8 cellular contexts compared by ENCODE assay signal in the genomic region with DNA sequence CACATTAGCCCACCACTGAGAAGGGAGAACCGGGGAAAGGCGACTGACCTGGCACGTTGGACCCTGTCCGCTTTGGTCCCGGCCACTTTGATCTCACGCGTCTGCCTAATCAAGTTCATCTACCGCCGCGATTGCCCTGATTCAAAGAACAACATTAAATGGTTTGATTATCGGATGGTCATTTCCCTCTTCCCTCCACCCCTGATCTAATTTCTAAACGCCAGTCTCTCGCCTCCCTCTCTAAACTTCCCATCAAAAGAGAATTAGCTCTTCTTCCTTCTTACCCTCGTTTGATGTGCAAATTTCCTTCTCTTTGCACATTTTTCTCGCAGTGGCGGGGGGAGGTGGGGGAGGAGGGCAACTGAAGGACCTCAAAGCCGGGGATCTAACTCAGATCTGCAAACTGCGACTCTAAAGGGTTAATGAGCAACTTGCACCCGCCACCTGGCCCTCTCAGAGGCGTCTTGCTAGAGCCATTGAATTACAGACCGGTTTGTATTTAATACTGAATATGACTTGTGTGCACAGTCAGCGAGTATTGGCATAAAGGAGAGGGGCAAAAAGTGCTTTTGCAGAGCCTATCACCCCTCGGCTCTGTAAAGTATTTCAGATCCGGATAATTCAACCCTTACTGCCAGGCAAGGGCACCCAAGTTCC. TPM values are rescaled to one million over a fixed set of nuclear protein-coding genes. Genes with fewer than 3 reads are reported as not detected.
DNase-seq lines count a peak whose midpoint lies in the region; ATAC-seq, FAIRE-seq and TF ChIP-seq lines count a peak whose summit lies in the region.

No MANE protein-coding gene starts in this region.

- H3K27ac ChIP-seq in body of pancreas (no peak overlapping the region), kidney (ENCODE audit: low read depth in 2 of 2, low read length in 2 of 2) (no peak overlapping the region), stomach smooth muscle (ENCODE audit: low read length) (no peak overlapping the region)

- H3K36me3 Mint-ChIP-seq in activated T-helper 1 cell treated with anti-CD3 and anti-CD28 coated beads, Interleukin-12 subunit alpha, Interleukin-12 subunit beta, Interleukin-2, Interleukin-4 antibody, amounts not matched to agents 30 ng/mL and 10 ng/mL and 1 ng/mL, durations not matched to agents 14 hours and 24 hours and 36 hours (ENCODE audit: low read depth), result peaks cover 1% of the 10 kb centered on the region

- H3K4me3 ChIP-seq in body of pancreas, result peak overlapping the region; percentile 19 to 33
- H3K4me3 ChIP-seq in kidney (ENCODE audit: low read length in 2 of 2), result peak overlapping the region; percentile 51 to 52
- H3K4me3 ChIP-seq in stomach smooth muscle (ENCODE audit: low read length in 2 of 2), result peak overlapping the region; percentile 52 to 74

- FAIRE-seq in kidney (lab: Jason Lieb, UNC), result no peak

- peak in 2 of 4 donors; percentile 2 to 7 for DNase-seq in body of pancreas
- no peak for DNase-seq in kidney
- no peak for DNase-seq in NCI-H187 treated with DMSO at 0.1 percent for 48 hours (lab: John Stamatoyannopoulos, UW)
- DNase-seq in mucosa of gallbladder (ENCODE audit: low spot score), result no peak
- DNase-seq in activated T-helper 1 cell treated with anti-CD3 and anti-CD28 coated beads, Interleukin-12 subunit alpha, Interleukin-12 subunit beta, Interleukin-2, Interleukin-4 antibody, amounts not matched to agents 30 ng/mL and 10 ng/mL and 1 ng/mL, durations not matched to agents 14 hours and 24 hours and 36 hours (ENCODE audit: low spot score), result no peak

- H3K4me1 Mint-ChIP-seq in activated T-helper 1 cell treated with anti-CD3 and anti-CD28 coated beads, Interleukin-12 subunit alpha, Interleukin-12 subunit beta, Interleukin-2, Interleukin-4 antibody, amounts not matched to agents 30 ng/mL and 10 ng/mL and 1 ng/mL, durations not matched to agents 14 hours and 24 hours and 36 hours (ENCODE audit: low read depth), result no peaks in the 10 kb centered on the region

- H3K9me3 Mint-ChIP-seq in activated T-helper 1 cell treated with anti-CD3 and anti-CD28 coated beads, Interleukin-12 subunit alpha, Interleukin-12 subunit beta, Interleukin-2, Interleukin-4 antibody, amounts not matched to agents 30 ng/mL and 10 ng/mL and 1 ng/mL, durations not matched to agents 14 hours and 24 hours and 36 hours, result no peaks in the 10 kb centered on the region

- ATAC-seq in HG03354 (IDR thresholded peaks at IDR 0.05; ENCODE audit: poor library complexity, severe bottlenecking, unreplicated experiment), result peak; percentile 31
- no peak for ATAC-seq in body of pancreas
- ATAC-seq in GM18907 (IDR thresholded peaks at IDR 0.05; ENCODE audit: unreplicated experiment), result no peak

- H3K27me3 Mint-ChIP-seq in activated T-helper 1 cell treated with anti-CD3 and anti-CD28 coated beads, Interleukin-12 subunit alpha, Interleukin-12 subunit beta, Interleukin-2, Interleukin-4 antibody, amounts not matched to agents 30 ng/mL and 10 ng/mL and 1 ng/mL, durations not matched to agents 14 hours and 24 hours and 36 hours (ENCODE audit: insufficient read depth), result peaks cover 62% of the 10 kb centered on the region

- H3K4me3 Mint-ChIP-seq in activated T-helper 1 cell treated with anti-CD3 and anti-CD28 coated beads, Interleukin-12 subunit alpha, Interleukin-12 subunit beta, Interleukin-2, Interleukin-4 antibody, amounts not matched to agents 30 ng/mL and 10 ng/mL and 1 ng/mL, durations not matched to agents 14 hours and 24 hours and 36 hours, result no peak overlapping the region

- H3K9ac ChIP-seq in kidney (ENCODE audit: low read length in 2 of 2) (no peak overlapping the region), stomach smooth muscle (ENCODE audit: low read length in 2 of 2) (no peak overlapping the region)

- TF ChIP-seq CTCF in body of pancreas (IDR thresholded peaks at IDR 0.05) (no peak), kidney (IDR thresholded peaks at IDR 0.05; ENCODE audit: borderline replicate concordance, extremely low read depth, insufficient read depth) (no peak)

- no peak for TF ChIP-seq POLR2A in body of pancreas (IDR thresholded peaks at IDR 0.05)

- WGBS in body of pancreas, 2 donors, result 1 to 2% methylated on average over 24 of the region's 24 CpGs

- H3K36me3 ChIP-seq in body of pancreas (replicated peaks in 1 of 2; ENCODE audit: insufficient read depth in 1 of 2, low read depth in 2 of 2), result no peaks in the 10 kb centered on the region
- no peaks in the 10 kb centered on the region for H3K36me3 ChIP-seq in kidney (ENCODE audit: control insufficient read depth in 1 of 2, insufficient read depth in 2 of 2, low read length in 2 of 2)
- no peaks in the 10 kb centered on the region for H3K36me3 ChIP-seq in stomach smooth muscle (ENCODE audit: control insufficient read depth in 2 of 2, insufficient read depth in 2 of 2, low read length in 2 of 2)

- no peaks in the 10 kb centered on the region for H3K9me3 ChIP-seq in body of pancreas
- H3K9me3 ChIP-seq in kidney (ENCODE audit: control insufficient read depth in 1 of 2, low read length in 2 of 2), result no peaks in the 10 kb centered on the region
- no peaks in the 10 kb centered on the region for H3K9me3 ChIP-seq in stomach smooth muscle (ENCODE audit: control insufficient read depth in 2 of 2, low read length in 2 of 2)

- H3K4me1 ChIP-seq in body of pancreas (peaks cover 22% of the 10 kb centered on the region), kidney (ENCODE audit: control insufficient read depth in 1 of 2, insufficient read depth in 1 of 2, low read depth in 1 of 2, low read length in 2 of 2) (peaks cover 6 to 10% of the 10 kb centered on the region in 2 donors), stomach smooth muscle (ENCODE audit: control insufficient read depth, insufficient read depth, low read length) (peaks cover 17% of the 10 kb centered on the region)

- H3K27me3 ChIP-seq in body of pancreas, result peaks cover under 1 to 12% of the 10 kb centered on the region in 2 donors
- peaks cover 18 to 38% of the 10 kb centered on the region in 2 donors for H3K27me3 ChIP-seq in stomach smooth muscle (ENCODE audit: control insufficient read depth in 1 of 2, insufficient read depth in 2 of 2, low read length in 2 of 2)

- no peak overlapping the region for H3K27ac Mint-ChIP-seq in activated T-helper 1 cell treated with anti-CD3 and anti-CD28 coated beads, Interleukin-12 subunit alpha, Interleukin-12 subunit beta, Interleukin-2, Interleukin-4 antibody, amounts not matched to agents 30 ng/mL and 10 ng/mL and 1 ng/mL, durations not matched to agents 14 hours and 24 hours and 36 hours

- intact Hi-C loops in body of pancreas (cut with DNase I) (loop anchor here (5.0 kb wide), 1 partner anchor 174 kb away; no protein-coding TSS in a partner anchor), kidney (cut with DNase I) (no loop called here)
- intact Hi-C loops in activated T-helper 1 cell treated with anti-CD3 and anti-CD28 coated beads, Interleukin-12 subunit alpha, Interleukin-12 subunit beta, Interleukin-2, Interleukin-4 antibody, amounts not matched to agents 30 ng/mL and 10 ng/mL and 1 ng/mL, durations not matched to agents 14 hours and 24 hours and 36 hours (cut with micrococcal nuclease), result no loop called here

RNA-seq across cellular contexts. Expression of a gene that starts 0.6 kb away (rescaled TPM):
- not detected for total RNA-seq in body of pancreas
- 1.5 TPM for total RNA-seq in kidney
- polyA plus RNA-seq in kidney (ENCODE audit: insufficient read depth, low read depth, low replicate concordance), result not detected
- total RNA-seq in mucosa of gallbladder, result 9.3 TPM
- total RNA-seq in activated T-helper 1 cell treated with anti-CD3 and anti-CD28 coated beads, Interleukin-12 subunit alpha, Interleukin-12 subunit beta, Interleukin-2, Interleukin-4 antibody, amounts not matched to agents 30 ng/mL and 10 ng/mL and 1 ng/mL, durations not matched to agents 14 hours and 24 hours and 36 hours, result not detected in 2 replicates
